8 cellular contexts compared by ENCODE assay signal in the genomic region with DNA sequence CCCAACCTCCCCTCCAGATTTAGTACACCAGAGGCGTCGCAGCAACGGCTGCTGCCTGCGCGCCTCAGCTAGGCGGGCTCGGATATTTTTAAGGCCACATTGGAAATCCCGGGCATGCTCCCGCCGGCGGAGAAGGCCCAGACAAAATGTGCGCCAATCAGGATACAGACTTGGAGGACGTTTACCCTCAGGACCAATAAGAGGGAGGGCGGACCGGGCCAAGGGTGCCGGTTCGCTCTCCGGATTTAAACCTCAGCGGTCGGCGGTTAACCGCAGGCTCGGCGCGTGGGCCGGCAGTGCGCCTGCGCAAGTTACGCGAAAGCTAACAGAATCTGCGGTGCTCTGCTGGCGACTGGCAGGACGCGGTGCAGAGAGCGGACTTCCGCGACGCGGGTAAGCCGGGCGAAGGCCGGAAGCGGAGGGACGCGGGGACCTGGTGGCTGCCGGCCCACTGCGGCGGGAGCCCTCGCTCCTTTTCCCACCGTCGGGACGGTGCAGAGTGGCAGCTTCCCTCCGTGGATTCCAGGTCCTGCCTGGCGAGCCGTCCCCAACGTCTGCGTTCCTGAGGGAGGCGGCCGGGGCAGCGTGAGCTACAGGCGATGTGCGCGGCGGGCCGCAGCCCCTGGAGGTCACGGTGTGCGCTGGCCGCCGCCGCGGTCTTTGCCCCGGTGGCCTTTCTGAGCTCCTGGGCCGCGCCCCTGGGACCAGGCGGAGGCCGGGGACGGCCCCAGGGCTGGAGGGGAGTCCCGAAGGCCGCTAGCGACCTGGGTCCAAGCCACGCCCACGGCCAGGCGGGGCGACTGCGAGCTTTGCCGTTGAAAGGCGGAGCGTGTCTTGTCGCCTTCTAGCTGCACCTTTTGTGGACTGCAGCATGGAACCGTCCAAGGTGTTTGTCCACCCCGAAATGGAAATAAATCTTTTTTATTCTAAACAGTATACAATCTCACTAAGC. TPM values are rescaled to one million over a fixed set of nuclear protein-coding genes. Genes with fewer than 3 reads are reported as not detected.
DNase-seq lines count a peak whose midpoint lies in the region; TF ChIP-seq lines count a peak whose summit lies in the region.

A gene with protein sequence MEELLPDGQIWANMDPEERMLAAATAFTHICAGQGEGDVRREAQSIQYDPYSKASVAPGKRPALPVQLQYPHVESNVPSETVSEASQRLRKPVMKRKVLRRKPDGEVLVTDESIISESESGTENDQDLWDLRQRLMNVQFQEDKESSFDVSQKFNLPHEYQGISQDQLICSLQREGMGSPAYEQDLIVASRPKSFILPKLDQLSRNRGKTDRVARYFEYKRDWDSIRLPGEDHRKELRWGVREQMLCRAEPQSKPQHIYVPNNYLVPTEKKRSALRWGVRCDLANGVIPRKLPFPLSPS (plus strand): TSS at position 296 of the 952 bp plus-strand sequence. CDS start 11,701 bp downstream, outside the sequence.

- peak within 1 kb of the TSS; percentile 79 for H3K4me3 Mint-ChIP-seq in activated naive CD8-positive, alpha-beta T cell treated with anti-CD3 and anti-CD28 coated beads for 36 hours
- H3K4me3 Mint-ChIP-seq in glutamatergic neuron (ENCODE audit: unreplicated experiment) (peak within 1 kb of the TSS; percentile 93), osteocyte (ENCODE audit: unreplicated experiment) (peak within 1 kb of the TSS; percentile 80)

- under 1% methylated on average over 91 of the region's 91 CpGs for WGBS in thymus

- CTCF ChIA-PET in GM10248 (lab: Yijun Ruan, JAX), result interaction anchor here (0.7 to 2.8 kb wide), 11 partner anchors 8 to 306 kb away, joined by 3 to 11 read pairs (median 4); a partner anchor contains a TSS

- H3K4me1 Mint-ChIP-seq in activated naive CD8-positive, alpha-beta T cell treated with anti-CD3 and anti-CD28 coated beads for 36 hours, result peaks cover 20% of the 10 kb centered on the region
- H3K4me1 Mint-ChIP-seq in glutamatergic neuron (ENCODE audit: low read depth, unreplicated experiment) (peaks cover 2% of the 10 kb centered on the region), osteocyte (ENCODE audit: unreplicated experiment) (peaks cover 19% of the 10 kb centered on the region)

- peak within 1 kb of the TSS; percentile 93 for H3K27ac Mint-ChIP-seq in activated naive CD8-positive, alpha-beta T cell treated with anti-CD3 and anti-CD28 coated beads for 36 hours
- H3K27ac Mint-ChIP-seq in glutamatergic neuron (ENCODE audit: unreplicated experiment) (peak within 1 kb of the TSS; percentile 73), osteocyte (ENCODE audit: unreplicated experiment) (peak within 1 kb of the TSS; percentile 72)

- POLR2A ChIA-PET in GM10248 (lab: Yijun Ruan, JAX), result interaction anchor here (0.6 to 0.7 kb wide), 3 partner anchors 16 to 705 kb away, joined by 3 to 4 read pairs (median 3); a partner anchor contains a TSS

- H3K9me3 Mint-ChIP-seq in activated naive CD8-positive, alpha-beta T cell treated with anti-CD3 and anti-CD28 coated beads for 36 hours, result peaks cover 1% of the 10 kb centered on the region
- peaks cover 7% of the 10 kb centered on the region for H3K9me3 Mint-ChIP-seq in glutamatergic neuron (ENCODE audit: unreplicated experiment)
- H3K9me3 Mint-ChIP-seq in osteocyte (ENCODE audit: unreplicated experiment), result no peaks in the 10 kb centered on the region

- peak within 1 kb of the TSS; percentile 72 for H3K4me3 ChIP-seq in HFF-Myc (replicated peaks; ENCODE audit: low read depth, low read length)
- H3K4me3 ChIP-seq in thymus (ENCODE audit: low read length), result peak within 1 kb of the TSS; percentile 83

- H3K9me3 ChIP-seq in thymus (ENCODE audit: control insufficient read depth), result no peaks in the 10 kb centered on the region

- H3K36me3 ChIP-seq in thymus (ENCODE audit: control insufficient read depth, insufficient read depth), result no peaks in the 10 kb centered on the region

- DNase-seq in GM10248 (ENCODE audit: extremely low spot score), result peak; percentile 93
- DNase-seq in HFF-Myc (ENCODE audit: extremely low read depth, low read depth), result peak; percentile 82
- peak; percentile 98 for DNase-seq in MV-4-11 (lab: John Stamatoyannopoulos, UW)
- DNase-seq in SKM-1 (lab: John Stamatoyannopoulos, UW; ENCODE audit: unreplicated experiment), result peak; percentile 63
- peak; percentile 97 for DNase-seq in activated naive CD8-positive, alpha-beta T cell treated with anti-CD3 and anti-CD28 coated beads for 36 hours
- DNase-seq in glutamatergic neuron, result peak; percentile 95
- peak; percentile 96 for DNase-seq in osteocyte (ENCODE audit: extremely low spot score, unreplicated experiment)

- no peaks in the 10 kb centered on the region for H3K27me3 ChIP-seq in thymus (ENCODE audit: control insufficient read depth, insufficient read depth)

- H3K27me3 Mint-ChIP-seq in activated naive CD8-positive, alpha-beta T cell treated with anti-CD3 and anti-CD28 coated beads for 36 hours, result peaks cover 5% of the 10 kb centered on the region
- H3K27me3 Mint-ChIP-seq in glutamatergic neuron (ENCODE audit: unreplicated experiment) (peaks cover 3% of the 10 kb centered on the region), osteocyte (ENCODE audit: unreplicated experiment) (no peaks in the 10 kb centered on the region)

- peak; percentile 40 for TF ChIP-seq CTCF in GM10248 (IDR thresholded peaks at IDR 0.05; ENCODE audit: control extremely low read depth, extremely low read depth, low read depth, missing control alignments)
- TF ChIP-seq CTCF in HFF-Myc (IDR thresholded peaks at IDR 0.05; ENCODE audit: low read depth, low read length, missing control alignments), result no peak
- TF ChIP-seq CTCF in glutamatergic neuron (IDR thresholded peaks at IDR 0.05; ENCODE audit: partially characterized antibody, unreplicated experiment), result no peak
- peak; percentile 43 for TF ChIP-seq CTCF in osteocyte (IDR thresholded peaks at IDR 0.05)

- H3K27ac ChIP-seq in thymus (ENCODE audit: low read depth), result peak within 1 kb of the TSS; percentile 77

- H3K4me1 ChIP-seq in thymus (ENCODE audit: control insufficient read depth, insufficient read depth, low read length), result no peaks in the 10 kb centered on the region

- peaks cover 7% of the 10 kb centered on the region for H3K36me3 Mint-ChIP-seq in activated naive CD8-positive, alpha-beta T cell treated with anti-CD3 and anti-CD28 coated beads for 36 hours
- no peaks in the 10 kb centered on the region for H3K36me3 Mint-ChIP-seq in glutamatergic neuron (ENCODE audit: unreplicated experiment)
- H3K36me3 Mint-ChIP-seq in osteocyte (ENCODE audit: unreplicated experiment), result no peaks in the 10 kb centered on the region

RNA-seq across cellular contexts. Expression of the gene that starts here (rescaled TPM):
- total RNA-seq in activated naive CD8-positive, alpha-beta T cell treated with anti-CD3 and anti-CD28 coated beads for 36 hours, result 1 to 10 TPM; 8.0 to 8.1 TPM
- 4.7 TPM for total RNA-seq in glutamatergic neuron (ENCODE audit: unreplicated experiment)
- total RNA-seq in osteocyte, result 4.5 and 5.1 TPM in 2 replicates
- polyA plus RNA-seq in thymus, result 3.6 TPM

Comparison
In these comparisons a context has a peak if more than half of its experiments do, and no peak if none do; other contexts are left out.
1. Peak in every context shown above with its lines: DNase-seq, H3K4me3 ChIP-seq and H3K27ac ChIP-seq.
2. CTCF ChIP-seq: peak in GM10248 (single experiment) and osteocyte (single experiment); none in HFF-Myc (single experiment) and glutamatergic neuron (single experiment).